Comparison of ENCODE assay signal across 20 cellular contexts in the genomic region with DNA sequence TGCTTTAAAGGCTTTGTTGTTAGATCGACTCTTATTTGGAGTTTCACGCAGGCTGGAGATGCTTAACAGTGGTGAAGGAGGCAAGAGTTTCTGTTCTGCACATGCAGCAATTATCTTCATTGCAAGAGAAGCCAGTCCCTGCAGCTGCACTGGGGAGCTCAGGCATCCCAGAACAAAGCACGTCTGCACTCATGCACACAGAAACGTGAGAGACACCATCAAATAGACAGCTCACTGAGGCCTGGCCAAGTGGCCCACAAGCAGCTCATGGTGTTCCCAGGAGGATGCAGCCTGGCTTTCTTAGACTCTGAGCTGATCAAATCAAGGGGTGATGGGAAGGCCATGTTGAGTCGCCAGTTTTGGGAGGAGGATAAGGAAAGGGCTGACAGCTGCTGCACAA.
"Had no signal": no experiment of that assay in that cellular context is flagged by ENCODE, and none has a peak within 500 bp of the region (broad histone marks: within the 10 kb centered on the region; RNA-seq: fewer than 3 reads in every experiment).

No MANE protein-coding gene starts in this region.

- H3K4me3 ChIP-seq: esophagus muscularis mucosa, gastroesophageal sphincter, lung, ovary had no signal

- H3K9me3 ChIP-seq: ovary had no signal

- H3K4me1 ChIP-seq: esophagus muscularis mucosa, gastroesophageal sphincter had no signal

- ATAC-seq: effector memory CD8-positive, alpha-beta T cell; gastroesophageal sphincter; left cardiac atrium; left ventricle myocardium superior; right cardiac atrium had no signal

- DNase-seq: effector memory CD8-positive, alpha-beta T cell; foreskin fibroblast; immature natural killer cell; left cardiac atrium; left ventricle myocardium superior; mesenchymal stem cell; midbrain; naive B cell; ovary; right cardiac atrium; small intestine; stimulated activated CD4-positive, alpha-beta T cell treated with anti-CD3 and anti-CD28 coated beads, Interleukin-12 subunit alpha, Interleukin-12 subunit beta, amount 100 ng/mL, for 4 hours; stimulated activated CD4-positive, alpha-beta T cell treated with anti-CD3 and anti-CD28 coated beads, Interleukin-2, amount 100 ng/mL, for 48 hours; stimulated activated naive CD4-positive, alpha-beta T cell treated with Interleukin-2 at 50 U/mL for 16 hours; trophoblast cell had no signal

- H3K27ac ChIP-seq: epithelial cell of prostate, esophagus muscularis mucosa, gastroesophageal sphincter, ovary had no signal

- H3K4me3 Mint-ChIP-seq: dendritic cell treated with granulocyte-macrophage colony-stimulating factor and Interleukin-4, amounts not matched to agents 40 ng/mL and 50 ng/mL, for 4 days; effector memory CD8-positive, alpha-beta T cell; immature natural killer cell; naive B cell had no signal

- H3K27ac Mint-ChIP-seq: dendritic cell treated with granulocyte-macrophage colony-stimulating factor and Interleukin-4, amounts not matched to agents 40 ng/mL and 50 ng/mL, for 4 days; effector memory CD8-positive, alpha-beta T cell; immature natural killer cell; naive B cell had no signal

- H3K36me3 ChIP-seq: esophagus muscularis mucosa, gastroesophageal sphincter, ovary had no signal

- H3K9me3 Mint-ChIP-seq: effector memory CD8-positive, alpha-beta T cell had no signal

- H3K27me3 ChIP-seq: esophagus muscularis mucosa, gastroesophageal sphincter, ovary had no signal
